Comparison of ENCODE assay signal across 8 cellular contexts in the genomic region with DNA sequence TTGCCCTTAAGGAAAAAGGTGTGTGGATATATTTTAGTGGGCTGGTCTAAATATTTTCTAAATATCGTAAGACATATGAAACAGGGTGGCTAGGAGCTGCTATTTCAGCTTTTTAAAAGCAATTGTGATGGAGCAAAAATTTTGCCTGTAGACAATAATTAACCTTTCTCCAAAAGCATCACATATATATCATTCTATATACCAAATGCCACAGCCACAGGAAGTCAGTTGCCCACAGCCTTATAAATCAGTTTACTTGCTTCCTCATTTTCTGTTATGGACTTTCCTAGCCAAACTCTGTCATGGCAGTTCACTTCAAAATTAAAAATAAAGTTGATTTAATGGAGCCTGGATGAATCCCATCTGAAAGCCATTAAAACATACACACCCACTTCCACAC.
A peak's percentile ranks its signal among the peaks of the same experiment; 100 is the strongest.
DNase-seq lines count a peak whose midpoint lies in the region; ATAC-seq and TF ChIP-seq lines count a peak whose summit lies in the region.

No MANE protein-coding gene starts in this region.

- peak overlapping the region; percentile 80 for H3K27ac Mint-ChIP-seq in activated CD8-positive, alpha-beta T cell treated with anti-CD3 and anti-CD28 coated beads for 36 hours

- DNase-seq in A172 (ENCODE audit: low spot score) (peak; percentile 30), head of caudate nucleus (no peak), nucleus accumbens (lab: John Stamatoyannopoulos, UW) (no peak)
- peak; percentile 36 for DNase-seq in activated CD8-positive, alpha-beta T cell treated with anti-CD3 and anti-CD28 coated beads for 36 hours
- no peak for DNase-seq in NK-92 treated with Interleukin-12 subunit alpha and Interleukin-12 subunit beta, amount 100 ng/mL, for 24 hours (lab: John Stamatoyannopoulos, UW)

- H3K4me1 ChIP-seq in mucosa of stomach (ENCODE audit: control insufficient read depth, insufficient read depth, low read length) = no peaks in the 10 kb centered on the region

- H3K27me3 Mint-ChIP-seq in activated CD8-positive, alpha-beta T cell treated with anti-CD3 and anti-CD28 coated beads for 36 hours = peaks cover 2% of the 10 kb centered on the region

- H3K27me3 ChIP-seq in mucosa of stomach (ENCODE audit: control insufficient read depth, insufficient read depth, low read length) = no peaks in the 10 kb centered on the region

- no peaks in the 10 kb centered on the region for H3K36me3 ChIP-seq in mucosa of stomach (ENCODE audit: control insufficient read depth, insufficient read depth, low read length)

- TF ChIP-seq CTCF in activated CD8-positive, alpha-beta T cell treated with anti-CD3 and anti-CD28 coated beads for 36 hours (IDR thresholded peaks at IDR 0.05) = no peak

- H3K9ac ChIP-seq in mucosa of stomach (ENCODE audit: low read length) = peak overlapping the region; percentile 44

- H3K4me3 ChIP-seq in mucosa of stomach (ENCODE audit: low read length) = no peak overlapping the region

- no peaks in the 10 kb centered on the region for H3K9me3 Mint-ChIP-seq in activated CD8-positive, alpha-beta T cell treated with anti-CD3 and anti-CD28 coated beads for 36 hours

- intact Hi-C loops in activated CD8-positive, alpha-beta T cell treated with anti-CD3 and anti-CD28 coated beads for 36 hours (cut with micrococcal nuclease) = no loop called here
- intact Hi-C loops in head of caudate nucleus (cut with DNase I) = loop anchor here (10.0 kb wide), 1 partner anchor 478 kb away; no protein-coding TSS in a partner anchor

- no peaks in the 10 kb centered on the region for H3K9me3 ChIP-seq in mucosa of stomach (ENCODE audit: control insufficient read depth, low read length)

- ATAC-seq in GM19324 (IDR thresholded peaks at IDR 0.05; ENCODE audit: low FRiP score, unreplicated experiment) = peak; percentile 51
- ATAC-seq in HG03354 (IDR thresholded peaks at IDR 0.05; ENCODE audit: poor library complexity, severe bottlenecking, unreplicated experiment) = peak; percentile 69
- peak; percentile 21 for ATAC-seq in activated CD8-positive, alpha-beta T cell treated with anti-CD3 and anti-CD28 coated beads for 36 hours

- peak overlapping the region; percentile 68 for H3K4me3 Mint-ChIP-seq in activated CD8-positive, alpha-beta T cell treated with anti-CD3 and anti-CD28 coated beads for 36 hours

- H3K4me1 Mint-ChIP-seq in activated CD8-positive, alpha-beta T cell treated with anti-CD3 and anti-CD28 coated beads for 36 hours (ENCODE audit: low read depth) = peaks cover 33% of the 10 kb centered on the region

- no peaks in the 10 kb centered on the region for H3K36me3 Mint-ChIP-seq in activated CD8-positive, alpha-beta T cell treated with anti-CD3 and anti-CD28 coated beads for 36 hours (ENCODE audit: low read depth)

- CTCF ChIA-PET in activated CD8-positive, alpha-beta T cell treated with anti-CD3 and anti-CD28 coated beads for 36 hours (lab: Charles Lee) = interaction anchor here (0.9 to 11.5 kb wide), 4 partner anchors 99 to 178 kb away, joined by 3 to 164 read pairs (median 28); partner anchors contain the start of gene CCDC28A

- POLR2A ChIA-PET in activated CD8-positive, alpha-beta T cell treated with anti-CD3 and anti-CD28 coated beads for 36 hours (lab: Charles Lee) = no interaction called here

Comparison
In these comparisons a context has a peak if more than half of its experiments do, and no peak if none do; other contexts are left out.
1. DNase-seq: peak in A172 (single experiment) and activated CD8-positive, alpha-beta T cell treated with anti-CD3 and anti-CD28 coated beads for 36 hours (single experiment); none in head of caudate nucleus (0 of 42), nucleus accumbens (0 of 56) and NK-92 treated with Interleukin-12 subunit alpha and Interleukin-12 subunit beta, amount 100 ng/mL, for 24 hours (single experiment).
2. Peak in every context shown above with its lines, with median percentiles within 50 percentile points of each other: ATAC-seq.